In the genomic region with DNA sequence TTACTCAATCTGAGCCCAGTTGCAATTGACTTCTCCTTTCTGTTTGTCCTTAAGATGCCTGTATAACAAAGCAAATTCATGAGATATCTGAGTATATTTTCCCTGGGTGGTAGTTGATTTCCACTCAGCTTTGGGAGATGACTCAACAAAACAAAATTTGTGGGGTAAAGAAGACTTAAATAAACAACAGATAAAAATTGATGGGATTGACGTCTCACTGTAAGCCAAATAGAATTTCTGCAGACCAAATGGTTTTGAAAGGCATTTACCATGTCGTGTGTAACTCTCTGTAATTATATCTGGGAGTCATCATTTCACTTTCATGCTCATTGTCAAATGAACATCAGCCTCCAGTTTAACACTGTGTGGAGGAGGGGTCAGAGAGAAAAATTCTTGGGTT, we compare ENCODE assay signal across 29 cellular contexts.
"Had no signal": no experiment of that assay in that cellular context is flagged by ENCODE, and none has a peak within 500 bp of the region (broad histone marks: within the 10 kb centered on the region; RNA-seq: fewer than 3 reads in every experiment).

No MANE protein-coding gene starts in this region.

- H3K27me3 ChIP-seq: adrenal gland, brain microvascular endothelial cell, MG63, Peyer's patch had no signal

- H3K4me3 ChIP-seq: adrenal gland, MG63, Peyer's patch, SK-N-MC had no signal

- H3K36me3 ChIP-seq: adrenal gland, brain microvascular endothelial cell, MG63, Peyer's patch had no signal

- H3K27ac ChIP-seq: adrenal gland, brain microvascular endothelial cell, Peyer's patch, RWPE1, SK-N-MC had no signal

- H3K9me3 ChIP-seq: adrenal gland, MG63, Peyer's patch had no signal

- ATAC-seq: activated CD8-positive, alpha-beta T cell treated with anti-CD3 and anti-CD28 coated beads for 36 hours; activated naive CD4-positive, alpha-beta T cell treated with anti-CD3 and anti-CD28 coated beads, Interleukin-2, amount 50 U/mL, for 72 hours had no signal

- DNase-seq: activated CD4-positive, alpha-beta T cell treated with anti-CD3 and anti-CD28 coated beads, Interleukin-2, amount 10 ng/mL, durations not matched to agents 24 days and 14 days; activated CD4-positive, alpha-beta T cell treated with anti-CD3 and anti-CD28 coated beads, Interleukin-2, amount 50 U/mL, for 4 hours; activated CD8-positive, alpha-beta T cell treated with anti-CD3 and anti-CD28 coated beads for 36 hours; activated gamma-delta T cell treated with Interleukin-2 at 50 U/mL for 16 hours; activated naive CD4-positive, alpha-beta T cell treated with anti-CD3 and anti-CD28 coated beads for 36 hours; activated T-cell treated with anti-CD3 and anti-CD28 coated beads, Interleukin-2, amount 50 U/mL, for 1 hour; adrenal gland; anterior cingulate cortex; brain microvascular endothelial cell; central memory CD4-positive, alpha-beta T cell; Kasumi-1; KG1; MG63; NCI-H1048; NCI-H1105 treated with DMSO at 0.1 percent for 48 hours; NCI-H1436; NCI-H1694; NCI-H1930; NCI-H2081 treated with DMSO at 0.1 percent for 48 hours; NCI-H226; NCI-H446 treated with DMSO at 0.1 percent for 48 hours; NCI-H524; OCI-M1; Peyer's patch; Right ventricle myocardium superior; T1000 had no signal

- H3K4me1 ChIP-seq: Peyer's patch had no signal
